Comparison of ENCODE assay signal across 21 cellular contexts in the genomic region with DNA sequence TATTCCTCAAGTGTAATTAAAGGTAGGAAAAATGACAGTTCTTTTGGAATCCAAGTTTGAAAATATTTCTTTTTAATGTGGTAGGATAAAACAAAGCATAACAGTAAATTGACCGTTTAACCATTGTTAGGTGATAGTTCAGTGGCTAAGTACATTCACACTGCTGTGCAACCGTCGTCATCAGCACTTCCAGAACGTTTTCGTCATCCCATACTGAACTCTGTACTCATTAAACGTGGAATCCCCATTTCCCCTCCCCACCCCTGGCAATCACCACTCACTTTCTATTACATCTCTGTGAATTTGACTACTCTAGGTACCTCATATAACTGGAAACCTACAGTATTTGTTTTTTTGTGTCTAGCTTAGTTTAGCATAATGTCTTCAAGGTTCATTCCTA.
"Had no signal": no experiment of that assay in that cellular context is flagged by ENCODE, and none has a peak within 500 bp of the region (broad histone marks: within the 10 kb centered on the region; RNA-seq: fewer than 3 reads in every experiment).

No MANE protein-coding gene starts in this region.

- H3K9me3 Mint-ChIP-seq: natural killer cell treated with Interleukin-12 subunit alpha and Interleukin-12 subunit beta and Interleukin-15 and Interleukin-18, amount 100 ng/mL, for 72 hours; neural progenitor cell; stimulated activated memory B cell treated with anti-CD40 and anti-IgM and Interleukin-4, amounts not matched to agents 10 μg/mL and 1 μg/mL and 100 μg/mL, for 72 hours; stimulated activated naive CD8-positive, alpha-beta T cell treated with anti-CD3 and anti-CD28 coated beads, Interleukin-15, Interleukin-2, amounts not matched to agents 100 ng/mL and 50 ng/mL, for 24 hours had no signal

- H3K4me3 ChIP-seq: coronary artery, left ventricle myocardium inferior, lung, neural progenitor cell, ovary, spleen, tibial artery had no signal

- H3K27me3 ChIP-seq: neural progenitor cell, ovary, spleen, tibial artery had no signal

- H3K4me1 Mint-ChIP-seq: stimulated activated memory B cell treated with anti-CD40 and anti-IgM and Interleukin-4, amounts not matched to agents 10 μg/mL and 1 μg/mL and 100 μg/mL, for 72 hours had no signal

- H3K9me3 ChIP-seq: left ventricle myocardium inferior, ovary, spleen, tibial artery had no signal

- H3K9ac ChIP-seq: neural progenitor cell had no signal

- H3K36me3 ChIP-seq: left ventricle myocardium inferior, neural progenitor cell, ovary, spleen, tibial artery had no signal

- DNase-seq: caudate nucleus; effector CD4-positive, alpha-beta T cell; foreskin melanocyte; head of caudate nucleus; hippocampal formation; left ventricle myocardium inferior; mesenchymal stem cell; nucleus accumbens; ovary; right cardiac atrium; spleen; stimulated activated CD4-positive, alpha-beta T cell treated with anti-CD3 and anti-CD28 coated beads, Interleukin-15, amount 100 ng/mL, for 24 hours; stimulated activated CD4-positive, alpha-beta T cell treated with anti-CD3 and anti-CD28 coated beads, Interleukin-1b, Interleukin-23, amount 100 ng/mL, for 48 hours; stimulated activated CD4-positive, alpha-beta T cell treated with anti-CD3 and anti-CD28 coated beads, Interleukin-4, amount 100 ng/mL, for 24 hours; tibial artery had no signal

- H3K27me3 Mint-ChIP-seq: stimulated activated naive CD8-positive, alpha-beta T cell treated with anti-CD3 and anti-CD28 coated beads, Interleukin-15, Interleukin-2, amounts not matched to agents 100 ng/mL and 50 ng/mL, for 24 hours had no signal

- H3K4me2 ChIP-seq: neural progenitor cell had no signal

- H3K36me3 Mint-ChIP-seq: natural killer cell treated with Interleukin-12 subunit alpha and Interleukin-12 subunit beta and Interleukin-15 and Interleukin-18, amount 100 ng/mL, for 72 hours; neural progenitor cell; stimulated activated memory B cell treated with anti-CD40 and anti-IgM and Interleukin-4, amounts not matched to agents 10 μg/mL and 1 μg/mL and 100 μg/mL, for 72 hours had no signal

- H3K4me1 ChIP-seq: left ventricle myocardium inferior, spleen, tibial artery had no signal

- H3K27ac Mint-ChIP-seq: natural killer cell treated with Interleukin-12 subunit alpha and Interleukin-12 subunit beta and Interleukin-15 and Interleukin-18, amount 100 ng/mL, for 72 hours; neural progenitor cell; stimulated activated memory B cell treated with anti-CD40 and anti-IgM and Interleukin-4, amounts not matched to agents 10 μg/mL and 1 μg/mL and 100 μg/mL, for 72 hours; stimulated activated naive CD8-positive, alpha-beta T cell treated with anti-CD3 and anti-CD28 coated beads, Interleukin-15, Interleukin-2, amounts not matched to agents 100 ng/mL and 50 ng/mL, for 24 hours had no signal

- H2AFZ ChIP-seq: neural progenitor cell had no signal

- H3K27ac ChIP-seq: coronary artery, left ventricle myocardium inferior, neural progenitor cell, ovary, spleen, tibial artery had no signal

- ATAC-seq: natural killer cell treated with Interleukin-12 subunit alpha and Interleukin-12 subunit beta and Interleukin-15 and Interleukin-18, amount 100 ng/mL, for 72 hours; right cardiac atrium; stimulated activated memory B cell treated with anti-CD40 and anti-IgM and Interleukin-4, amounts not matched to agents 10 μg/mL and 1 μg/mL and 100 μg/mL, for 72 hours had no signal

- H3K4me3 Mint-ChIP-seq: natural killer cell treated with Interleukin-12 subunit alpha and Interleukin-12 subunit beta and Interleukin-15 and Interleukin-18, amount 100 ng/mL, for 72 hours; neural progenitor cell; stimulated activated memory B cell treated with anti-CD40 and anti-IgM and Interleukin-4, amounts not matched to agents 10 μg/mL and 1 μg/mL and 100 μg/mL, for 72 hours; stimulated activated naive CD8-positive, alpha-beta T cell treated with anti-CD3 and anti-CD28 coated beads, Interleukin-15, Interleukin-2, amounts not matched to agents 100 ng/mL and 50 ng/mL, for 24 hours had no signal
